Comparison of ENCODE assay signal across 10 cellular contexts in genomic region chr4:151675366-151676060, GRCh38.
DNase-seq lines count a peak whose midpoint lies in the region; ATAC-seq and TF ChIP-seq lines count a peak whose summit lies in the region.
"Had no signal": no experiment of that assay in that cellular context is flagged by ENCODE, and none has a peak within 500 bp of the region (broad histone marks: within the 10 kb centered on the region; RNA-seq: fewer than 3 reads in every experiment).

No MANE protein-coding gene starts in this region.

- H3K4me3 ChIP-seq in cardiac muscle cell, result no peak overlapping the region
- no peak overlapping the region for H3K4me3 ChIP-seq in osteoblast (ENCODE audit: insufficient read depth, low read length)
- no peak overlapping the region for H3K4me3 ChIP-seq in brain microvascular endothelial cell (ENCODE audit: low read depth, low read length)

- no peaks in the 10 kb centered on the region for H3K79me2 ChIP-seq in osteoblast (ENCODE audit: insufficient read depth, low read length)

- H3K27ac ChIP-seq in VCaP (peak overlapping the region; percentile 48; the same call in 1 of the 2 replicates), cardiac muscle cell (peak overlapping the region; percentile 74), osteoblast (ENCODE audit: low read depth, low read length) (peak overlapping the region; percentile 30), brain microvascular endothelial cell (no peak overlapping the region)

- H3K27me3 ChIP-seq in cardiac muscle cell (no peaks in the 10 kb centered on the region), osteoblast (ENCODE audit: insufficient read depth, low read length) (no peaks in the 10 kb centered on the region), brain microvascular endothelial cell (replicated peaks) (no peaks in the 10 kb centered on the region)

- no peaks in the 10 kb centered on the region for H3K9me3 ChIP-seq in cardiac muscle cell (ENCODE audit: low read depth)
- no peaks in the 10 kb centered on the region for H3K9me3 ChIP-seq in osteoblast (ENCODE audit: low read depth, low read length)

- H3K4me2 ChIP-seq in osteoblast (ENCODE audit: insufficient read depth, low read length), result peak overlapping the region; percentile 38

- ATAC-seq in GM18519 (IDR thresholded peaks at IDR 0.05; ENCODE audit: low FRiP score, unreplicated experiment), result no peak

- DNase-seq in Caki2 (ENCODE audit: low read depth) (peak; percentile 6), cardiac muscle cell (ENCODE audit: low read depth in 1 of 2, low spot score in 1 of 2) (peak in 1 of 2 donors; percentile 39), osteoblast (ENCODE audit: insufficient read length, low spot score, missing footprints) (no peak), brain microvascular endothelial cell (no peak), DMS 273 treated with DMSO at 0.1 percent for 48 hours (lab: John Stamatoyannopoulos, UW) (no peak)
- no peak for DNase-seq in stimulated activated CD4-positive, alpha-beta T cell treated with anti-CD3 and anti-CD28 coated beads, Interleukin-4, amount 100 ng/mL, for 4 hours
- DNase-seq: activated CD8-positive, alpha-beta memory T cell treated with anti-CD3 and anti-CD28 coated beads, Interleukin-2, amount 50 U/mL, for 4 hours; effector CD4-positive, alpha-beta T cell had no signal

- H2AFZ ChIP-seq in osteoblast (ENCODE audit: low read length), result no peak overlapping the region

- TF ChIP-seq CTCF in VCaP (conservative IDR thresholded peaks at IDR 0.05), result no peak
- no peak for TF ChIP-seq CTCF in cardiac muscle cell (IDR thresholded peaks at IDR 0.05; ENCODE audit: low read depth, low read length)
- TF ChIP-seq CTCF in osteoblast (IDR thresholded peaks at IDR 0.05; ENCODE audit: extremely low read depth, low read depth, low read length), result no peak
- no peak for TF ChIP-seq CTCF in brain microvascular endothelial cell (IDR thresholded peaks at IDR 0.05; ENCODE audit: low read depth, low read length, missing control alignments)

- in situ Hi-C loops in Caki2 (cut with HindIII; ENCODE audit: low pct_unique_long_range_greater_than_20kb, low sequenced_read_pairs), result no loop called here
- in situ Hi-C loops in brain microvascular endothelial cell (cut with HindIII; ENCODE audit: low pct_ligation_motif_present, low sequenced_read_pairs), result no loop called here

- H3K4me1 ChIP-seq in cardiac muscle cell (ENCODE audit: low read depth) (peaks cover 68% of the 10 kb centered on the region), osteoblast (ENCODE audit: insufficient read depth, low read length) (peaks cover 26% of the 10 kb centered on the region)

- H3K36me3 ChIP-seq in cardiac muscle cell (no peaks in the 10 kb centered on the region), osteoblast (ENCODE audit: insufficient read depth, low read length) (no peaks in the 10 kb centered on the region), brain microvascular endothelial cell (replicated peaks) (no peaks in the 10 kb centered on the region)

- H4K20me1 ChIP-seq in osteoblast (ENCODE audit: insufficient read depth, low read length), result no peaks in the 10 kb centered on the region
